Comparison of ENCODE assay signal across 21 cellular contexts in the genomic region with DNA sequence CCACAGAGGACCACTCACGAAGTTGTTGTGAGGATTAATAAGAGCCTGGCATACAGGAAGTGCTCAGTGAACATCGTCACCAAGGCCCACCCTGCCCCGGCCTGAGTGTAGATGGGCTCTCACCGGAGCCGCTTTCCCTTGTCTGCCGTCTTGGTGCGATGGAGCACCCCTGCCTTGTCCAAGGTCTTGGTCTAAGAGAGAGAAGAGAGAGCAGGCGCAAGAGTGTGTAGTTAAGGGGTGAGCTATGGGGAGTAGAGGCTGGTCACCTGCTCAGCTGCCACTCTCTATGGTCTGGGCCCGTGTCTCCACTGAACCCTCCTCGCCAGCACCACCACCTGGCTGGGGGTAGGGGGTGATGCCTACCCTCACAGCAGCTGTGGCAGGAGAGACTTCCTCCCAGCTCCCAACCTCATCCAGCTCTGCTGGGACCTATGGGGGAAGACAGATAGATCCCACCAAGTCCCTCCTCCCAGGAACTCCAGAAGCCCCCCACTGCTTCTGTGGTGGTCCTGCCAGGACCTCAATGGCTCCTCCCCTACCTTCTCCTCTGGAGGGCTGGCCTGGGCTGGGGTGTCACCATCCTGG. TPM values are rescaled to one million over a fixed set of nuclear protein-coding genes. Genes with fewer than 3 reads are reported as not detected.
A peak's percentile ranks its signal among the peaks of the same experiment; 100 is the strongest.
DNase-seq lines count a peak whose midpoint lies in the region; ATAC-seq and TF ChIP-seq lines count a peak whose summit lies in the region.
"Had no signal": no experiment of that assay in that cellular context is flagged by ENCODE, and none has a peak within 500 bp of the region (broad histone marks: within the 10 kb centered on the region; RNA-seq: fewer than 3 reads in every experiment).

No MANE protein-coding gene starts in this region.

- H3K9me3 ChIP-seq in NT2/D1 (ENCODE audit: insufficient read depth, low read length) (no peaks in the 10 kb centered on the region), lower lobe of right lung (no peaks in the 10 kb centered on the region), MG63 (no peaks in the 10 kb centered on the region)

- no peaks in the 10 kb centered on the region for H3K27me3 ChIP-seq in NT2/D1 (ENCODE audit: insufficient read depth, insufficient read length)
- no peaks in the 10 kb centered on the region for H3K27me3 ChIP-seq in lower lobe of right lung (ENCODE audit: low read depth)
- no peaks in the 10 kb centered on the region for H3K27me3 ChIP-seq in MG63

- peaks cover 84% of the 10 kb centered on the region for H3K36me3 Mint-ChIP-seq in activated T-cell treated with anti-CD3 and anti-CD28 coated beads, Interleukin-2, amount 50 U/mL, for 24 hours (ENCODE audit: low read depth)
- H3K36me3 Mint-ChIP-seq in activated T-cell treated with anti-CD3 and anti-CD28 coated beads, Interleukin-2, amount 50 U/mL, for 4 hours (ENCODE audit: insufficient read depth), result peaks cover 22% of the 10 kb centered on the region
- peaks cover 51% of the 10 kb centered on the region for H3K36me3 Mint-ChIP-seq in stimulated activated memory B cell treated with anti-CD40 and anti-IgM and Interleukin-4, amounts not matched to agents 10 μg/mL and 1 μg/mL and 100 μg/mL, for 72 hours

- peaks cover 25% of the 10 kb centered on the region for H3K4me1 Mint-ChIP-seq in activated T-cell treated with anti-CD3 and anti-CD28 coated beads, Interleukin-2, amount 50 U/mL, for 24 hours (ENCODE audit: low read depth)
- H3K4me1 Mint-ChIP-seq in activated T-cell treated with anti-CD3 and anti-CD28 coated beads, Interleukin-2, amount 50 U/mL, for 4 hours (ENCODE audit: low read depth), result peaks cover 27% of the 10 kb centered on the region
- peaks cover 31% of the 10 kb centered on the region for H3K4me1 Mint-ChIP-seq in stimulated activated memory B cell treated with anti-CD40 and anti-IgM and Interleukin-4, amounts not matched to agents 10 μg/mL and 1 μg/mL and 100 μg/mL, for 72 hours

- H3K9ac ChIP-seq in NT2/D1 (ENCODE audit: insufficient read length, low read depth), result peak overlapping the region; percentile 8
- H3K9ac ChIP-seq: KMS-11 had no signal

- ATAC-seq in activated T-cell treated with anti-CD3 and anti-CD28 coated beads, Interleukin-2, amount 50 U/mL, for 4 hours, result no peak
- ATAC-seq in lower lobe of right lung, result no peak
- ATAC-seq in stimulated activated memory B cell treated with anti-CD40 and anti-IgM and Interleukin-4, amounts not matched to agents 10 μg/mL and 1 μg/mL and 100 μg/mL, for 72 hours, result no peak
- ATAC-seq in GM21367 (IDR thresholded peaks at IDR 0.05; ENCODE audit: unreplicated experiment), result no peak
- no peak for ATAC-seq in GM21737 (IDR thresholded peaks at IDR 0.05; ENCODE audit: unreplicated experiment)
- ATAC-seq: GM12878 had no signal

- no peak overlapping the region for H3K4me3 Mint-ChIP-seq in activated T-cell treated with anti-CD3 and anti-CD28 coated beads, Interleukin-2, amount 50 U/mL, for 24 hours
- no peak overlapping the region for H3K4me3 Mint-ChIP-seq in activated T-cell treated with anti-CD3 and anti-CD28 coated beads, Interleukin-2, amount 50 U/mL, for 4 hours
- no peak overlapping the region for H3K4me3 Mint-ChIP-seq in stimulated activated memory B cell treated with anti-CD40 and anti-IgM and Interleukin-4, amounts not matched to agents 10 μg/mL and 1 μg/mL and 100 μg/mL, for 72 hours

- H3K27ac Mint-ChIP-seq in activated T-cell treated with anti-CD3 and anti-CD28 coated beads, Interleukin-2, amount 50 U/mL, for 24 hours, result peak overlapping the region; percentile 14
- H3K27ac Mint-ChIP-seq in stimulated activated memory B cell treated with anti-CD40 and anti-IgM and Interleukin-4, amounts not matched to agents 10 μg/mL and 1 μg/mL and 100 μg/mL, for 72 hours, result peak overlapping the region; percentile 62
- H3K27ac Mint-ChIP-seq: HFFc6 had no signal

- no peak overlapping the region for H3K27ac ChIP-seq in lower lobe of right lung
- H3K27ac ChIP-seq: C4-2B, KMS-11 had no signal

- no peak for TF ChIP-seq CTCF in lower lobe of right lung (IDR thresholded peaks at IDR 0.05)

- intact Hi-C loops in lower lobe of right lung (cut with DNase I), result no loop called here

- peaks cover 10% of the 10 kb centered on the region for H3K36me3 ChIP-seq in NT2/D1 (ENCODE audit: insufficient read depth, insufficient read length, low read length)
- H3K36me3 ChIP-seq in lower lobe of right lung, result peaks cover 72% of the 10 kb centered on the region
- no peaks in the 10 kb centered on the region for H3K36me3 ChIP-seq in MG63

- H3K4me1 ChIP-seq in NT2/D1 (ENCODE audit: insufficient read depth, insufficient read length), result peaks cover 30% of the 10 kb centered on the region
- peaks cover 35% of the 10 kb centered on the region for H3K4me1 ChIP-seq in lower lobe of right lung

- no peak overlapping the region for H3K4me3 ChIP-seq in NT2/D1 (ENCODE audit: insufficient read length, low read depth)
- H3K4me3 ChIP-seq in lower lobe of right lung, result no peak overlapping the region
- no peak overlapping the region for H3K4me3 ChIP-seq in MG63
- H3K4me3 ChIP-seq: GM12878 had no signal

- no peak for DNase-seq in activated T-cell treated with anti-CD3 and anti-CD28 coated beads, Interleukin-2, amount 50 U/mL, for 24 hours
- no peak for DNase-seq in activated T-cell treated with anti-CD3 and anti-CD28 coated beads, Interleukin-2, amount 50 U/mL, for 4 hours
- DNase-seq in NT2/D1 (ENCODE audit: low read depth, low spot score), result no peak
- peak; percentile 39 for DNase-seq in lower lobe of right lung
- no peak for DNase-seq in MG63
- DNase-seq: 8988T, DMS79, GOT3, HFFc6, NCI-H1092 treated with DMSO at 0.1 percent for 48 hours, NCI-H1694, NCI-H2107, NCI-H345, NCI-H526 treated with DMSO at 0.1 percent for 48 hours, SHP77 had no signal

- no peaks in the 10 kb centered on the region for H3K9me3 Mint-ChIP-seq in activated T-cell treated with anti-CD3 and anti-CD28 coated beads, Interleukin-2, amount 50 U/mL, for 24 hours
- H3K9me3 Mint-ChIP-seq in activated T-cell treated with anti-CD3 and anti-CD28 coated beads, Interleukin-2, amount 50 U/mL, for 4 hours, result no peaks in the 10 kb centered on the region
- H3K9me3 Mint-ChIP-seq in stimulated activated memory B cell treated with anti-CD40 and anti-IgM and Interleukin-4, amounts not matched to agents 10 μg/mL and 1 μg/mL and 100 μg/mL, for 72 hours, result no peaks in the 10 kb centered on the region
- H3K9me3 Mint-ChIP-seq: HFFc6 had no signal

- no peaks in the 10 kb centered on the region for H3K27me3 Mint-ChIP-seq in activated T-cell treated with anti-CD3 and anti-CD28 coated beads, Interleukin-2, amount 50 U/mL, for 24 hours
- no peaks in the 10 kb centered on the region for H3K27me3 Mint-ChIP-seq in activated T-cell treated with anti-CD3 and anti-CD28 coated beads, Interleukin-2, amount 50 U/mL, for 4 hours (ENCODE audit: low read depth)
- no peaks in the 10 kb centered on the region for H3K27me3 Mint-ChIP-seq in stimulated activated memory B cell treated with anti-CD40 and anti-IgM and Interleukin-4, amounts not matched to agents 10 μg/mL and 1 μg/mL and 100 μg/mL, for 72 hours

RNA-seq across cellular contexts. Expression of a gene that starts 28.7 kb away (rescaled TPM):
- total RNA-seq in activated T-cell treated with anti-CD3 and anti-CD28 coated beads, Interleukin-2, amount 50 U/mL, for 4 hours, result 10 to 100 TPM; 39.8 to 46.0 (median 44.2) TPM
- 71.0 TPM for total RNA-seq in lower lobe of right lung
- total RNA-seq in MG63 (2014; rRNA removed; shearing (Covaris generic); ENCODE audit: low replicate concordance), result 0.07 and 1.5 TPM in 2 replicates

Comparison
In these comparisons a context has a peak if more than half of its experiments do, and no peak if none do; other contexts are left out.
1. RNA of a gene that starts 28.7 kb away (total RNA-seq): 71.0 TPM in lower lobe of right lung (single experiment) and 39.8 to 46.0 TPM in activated T-cell treated with anti-CD3 and anti-CD28 coated beads, Interleukin-2, amount 50 U/mL, for 4 hours; 0.07 to 1.5 TPM in MG63; every median in the first group is over 10 times any median in the second.